24 cellular contexts compared by ENCODE assay signal in the genomic region with DNA sequence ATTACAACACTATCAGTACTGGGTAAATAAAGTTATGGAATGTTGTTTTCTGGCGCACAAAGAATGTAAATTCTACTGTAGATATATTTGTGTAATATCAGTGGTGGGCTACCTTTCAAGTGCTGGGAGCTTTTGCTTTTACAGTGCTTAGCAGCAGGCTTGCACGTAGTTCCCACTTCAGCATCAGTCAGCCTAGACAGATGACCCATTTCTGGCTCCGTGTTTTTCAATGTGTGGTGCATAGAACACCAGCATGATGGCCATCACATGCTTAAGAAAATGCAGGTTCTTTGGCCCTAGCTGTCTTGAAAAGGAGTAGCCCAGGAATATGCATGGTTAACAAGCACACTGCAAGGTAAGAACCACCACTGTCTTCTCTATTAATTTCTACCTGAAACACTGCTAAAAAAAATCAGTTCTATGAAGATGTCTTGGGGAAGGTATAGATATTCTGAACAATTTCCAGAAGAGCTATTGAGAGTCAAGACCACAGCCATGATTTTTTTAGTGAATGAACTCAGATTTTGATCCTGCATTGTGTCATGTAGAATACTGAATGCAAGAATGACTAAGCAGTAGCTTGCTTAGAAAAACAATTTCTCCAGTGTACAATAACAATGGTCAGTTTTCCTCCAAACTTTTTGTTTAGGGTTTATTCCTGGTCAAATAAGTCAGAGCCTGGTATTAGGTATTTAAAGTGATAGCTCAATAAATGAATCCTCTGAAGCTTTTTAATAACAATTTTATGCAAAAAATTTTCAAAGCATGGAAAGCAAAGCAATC.
DNase-seq lines count a peak whose midpoint lies in the region; ATAC-seq, FAIRE-seq and TF ChIP-seq lines count a peak whose summit lies in the region.
"Had no signal": no experiment of that assay in that cellular context is flagged by ENCODE, and none has a peak within 500 bp of the region (broad histone marks: within the 10 kb centered on the region; RNA-seq: fewer than 3 reads in every experiment).

No MANE protein-coding gene starts in this region.

- TF ChIP-seq POLR2A in endothelial cell of umbilical vein (IDR thresholded peaks at IDR 0.05; ENCODE audit: low read depth, low read length) = no peak

- peaks cover 3% of the 10 kb centered on the region for H3K27me3 Mint-ChIP-seq in osteocyte (ENCODE audit: unreplicated experiment)
- H3K27me3 Mint-ChIP-seq: dendritic cell treated with granulocyte-macrophage colony-stimulating factor and Interleukin-4, amounts not matched to agents 40 ng/mL and 50 ng/mL, for 4 days; memory B cell had no signal

- CTCF ChIA-PET in endothelial cell of umbilical vein (lab: Charles Lee) = interaction anchor here (0.8 to 5.4 kb wide), 10 partner anchors 11 to 270 kb away, joined by 4 to 64 read pairs (median 6); no protein-coding TSS in a partner anchor

- H2AFZ ChIP-seq in endothelial cell of umbilical vein (ENCODE audit: low read depth, low read length) = peak overlapping the region; percentile 87

- FAIRE-seq in endothelial cell of umbilical vein (lab: Jason Lieb, UNC) = peak; percentile 85

- dilution Hi-C loops in endothelial cell of umbilical vein (cut with MboI; ENCODE audit: extremely low pct_ligation_motif_present, low sequenced_read_pairs) = no loop called here

- ATAC-seq in GM19328 (IDR thresholded peaks at IDR 0.05; ENCODE audit: unreplicated experiment) = no peak
- ATAC-seq: natural killer cell, upper lobe of right lung had no signal

- H3K9me3 ChIP-seq in endothelial cell of umbilical vein (replicated peaks; ENCODE audit: control insufficient read depth, insufficient read depth, low read length) = no peaks in the 10 kb centered on the region
- H3K9me3 ChIP-seq: heart right ventricle, upper lobe of right lung had no signal

- no peaks in the 10 kb centered on the region for H3K9me1 ChIP-seq in endothelial cell of umbilical vein (replicated peaks; ENCODE audit: control insufficient read depth, extremely low read depth, insufficient read depth, low read length)

- peaks cover 17% of the 10 kb centered on the region for H3K4me1 ChIP-seq in endothelial cell of umbilical vein (ENCODE audit: control insufficient read depth, extremely low read depth, insufficient read depth, low read length)
- H3K4me1 ChIP-seq: upper lobe of right lung had no signal

- H3K79me2 ChIP-seq in endothelial cell of umbilical vein (ENCODE audit: control insufficient read depth, insufficient read depth, low read length) = no peaks in the 10 kb centered on the region

- H3K27me3 ChIP-seq in endothelial cell of umbilical vein (ENCODE audit: control insufficient read depth in 2 of 2, insufficient read depth in 2 of 2, low read length in 2 of 2) = no peaks in the 10 kb centered on the region
- H3K27me3 ChIP-seq: heart right ventricle, upper lobe of right lung had no signal

- H3K9me3 Mint-ChIP-seq in osteocyte (ENCODE audit: unreplicated experiment) = peaks cover 2% of the 10 kb centered on the region
- H3K9me3 Mint-ChIP-seq: dendritic cell treated with granulocyte-macrophage colony-stimulating factor and Interleukin-4, amounts not matched to agents 40 ng/mL and 50 ng/mL, for 4 days had no signal

- peak; percentile 22 for DNase-seq in AG08395 (ENCODE audit: low spot score)
- DNase-seq in LHCN-M2 (ENCODE audit: low read depth) = peak; percentile 65
- DNase-seq in endothelial cell of umbilical vein (ENCODE audit: low read depth, low spot score) = peak; percentile 83
- no peak for DNase-seq in osteocyte (ENCODE audit: extremely low spot score, unreplicated experiment)
- no peak for DNase-seq in MV-4-11 (lab: John Stamatoyannopoulos, UW)
- no peak for DNase-seq in inferior parietal cortex (ENCODE audit: extremely low spot score)
- DNase-seq in NCI-H2029 treated with DMSO at 0.1 percent for 48 hours (lab: John Stamatoyannopoulos, UW) = no peak
- DNase-seq: activated CD4-positive, CD25-positive, alpha-beta regulatory T cell treated with anti-CD3 and anti-CD28 coated beads, Interleukin-2, amount 50 U/mL, for 72 hours; CD4-positive, alpha-beta memory T cell; DMS79 treated with DMSO at 0.1 percent for 48 hours; heart right ventricle; immature natural killer cell; natural killer cell; NCI-H1436; NCI-H2171 treated with DMSO at 0.1 percent for 48 hours; NCI-H748 treated with DMSO at 0.1 percent for 48 hours; OCI-M1; posterior cingulate gyrus; T-helper 9 cell; upper lobe of right lung had no signal

- no peaks in the 10 kb centered on the region for H4K20me1 ChIP-seq in endothelial cell of umbilical vein (replicated peaks; ENCODE audit: control insufficient read depth, extremely low read depth, insufficient read depth, low read length)

- no TSS peak for BruUV-seq in endothelial cell of umbilical vein (replicated peaks; lab: Mats Ljungman, UMichigan)

- TF ChIP-seq CTCF in endothelial cell of umbilical vein (IDR thresholded peaks at IDR 0.05; ENCODE audit: extremely low read depth in 1 of 2, insufficient read depth in 1 of 2, low read depth in 1 of 2, low read length in 2 of 2) (no peak), osteocyte (IDR thresholded peaks at IDR 0.05) (no peak)

- peak overlapping the region in 1 of 3 experiments; percentile 18 for H3K4me3 ChIP-seq in endothelial cell of umbilical vein (replicated peaks in 1 of 3; ENCODE audit: insufficient read depth in 1 of 3, low read depth in 1 of 3, low read length in 3 of 3)
- H3K4me3 ChIP-seq: heart right ventricle, upper lobe of right lung had no signal

- H3K27ac ChIP-seq in endothelial cell of umbilical vein (ENCODE audit: insufficient read depth, low read depth, low read length) = peak overlapping the region; percentile 94
- H3K27ac ChIP-seq: epithelial cell of prostate, upper lobe of right lung had no signal

- peak overlapping the region; percentile 19 for H3K27ac Mint-ChIP-seq in osteocyte (ENCODE audit: unreplicated experiment)
- H3K27ac Mint-ChIP-seq: CD4-positive, alpha-beta memory T cell; dendritic cell treated with granulocyte-macrophage colony-stimulating factor and Interleukin-4, amounts not matched to agents 40 ng/mL and 50 ng/mL, for 4 days; immature natural killer cell; memory B cell; natural killer cell had no signal

- no peaks in the 10 kb centered on the region for H3K36me3 Mint-ChIP-seq in osteocyte (ENCODE audit: unreplicated experiment)
- H3K36me3 Mint-ChIP-seq: CD4-positive, alpha-beta memory T cell; immature natural killer cell; memory B cell; natural killer cell had no signal

- peak overlapping the region; percentile 90 for H3K4me2 ChIP-seq in endothelial cell of umbilical vein (ENCODE audit: insufficient read depth, low read length)

- POLR2A ChIA-PET in endothelial cell of umbilical vein (lab: Charles Lee) = no interaction called here

- H3K9ac ChIP-seq in endothelial cell of umbilical vein (replicated peaks; ENCODE audit: extremely low read depth, insufficient read depth, low read length) = peak overlapping the region; percentile 65

- peaks cover 10% of the 10 kb centered on the region for H3K4me1 Mint-ChIP-seq in osteocyte (ENCODE audit: unreplicated experiment)
- H3K4me1 Mint-ChIP-seq: CD4-positive, alpha-beta memory T cell; immature natural killer cell; memory B cell; natural killer cell had no signal

- no peaks in the 10 kb centered on the region for H3K36me3 ChIP-seq in endothelial cell of umbilical vein (ENCODE audit: control insufficient read depth in 2 of 2, extremely low read depth in 1 of 2, insufficient read depth in 2 of 2, low read length in 2 of 2)
- H3K36me3 ChIP-seq: heart right ventricle, upper lobe of right lung had no signal

- no peak overlapping the region for H3K4me3 Mint-ChIP-seq in osteocyte (ENCODE audit: unreplicated experiment)
- H3K4me3 Mint-ChIP-seq: CD4-positive, alpha-beta memory T cell; dendritic cell treated with granulocyte-macrophage colony-stimulating factor and Interleukin-4, amounts not matched to agents 40 ng/mL and 50 ng/mL, for 4 days; immature natural killer cell; memory B cell; natural killer cell had no signal

- intact Hi-C loops in endothelial cell of umbilical vein (cut with micrococcal nuclease) = loop anchor here (1.0 to 2.0 kb wide), 2 partner anchors 14 to 36 kb away; no protein-coding TSS in a partner anchor

TF ChIP-seq in endothelial cell of umbilical vein, 7 proteins besides CTCF, POLR2A, EP300 and RAD21:
- TF ChIP-seq MAX (IDR thresholded peaks at IDR 0.05; ENCODE audit: insufficient read depth, insufficient read length) = no peak
- peak; percentile 46 for TF ChIP-seq FOS (IDR thresholded peaks at IDR 0.05; ENCODE audit: borderline replicate concordance, insufficient read depth, low read length)
- no peak for TF ChIP-seq POLR2AphosphoS5 (IDR thresholded peaks at IDR 0.05; ENCODE audit: insufficient read depth, low read depth, low read length)
- TF ChIP-seq JUN (IDR thresholded peaks at IDR 0.05; ENCODE audit: borderline replicate concordance, insufficient read depth, insufficient read length, low read depth) = peak; percentile 21
- TF ChIP-seq MYC (IDR thresholded peaks at IDR 0.05; ENCODE audit: low read depth, low read length) = no peak
- TF ChIP-seq GATA2 (IDR thresholded peaks at IDR 0.05; ENCODE audit: insufficient read depth, insufficient read length, low read depth, low read length) = no peak
- TF ChIP-seq EZH2 (IDR thresholded peaks at IDR 0.05; ENCODE audit: borderline replicate concordance, low read depth, low read length, severe bottlenecking) = no peak
TF ChIP-seq in endothelial cell of umbilical vein: peak in this region for 2.

Comparison
In these comparisons a context has a peak if more than half of its experiments do, and no peak if none do; other contexts are left out.
1. DNase-seq: peak in AG08395 (single experiment), LHCN-M2 (single experiment) and endothelial cell of umbilical vein (single experiment); none in osteocyte (single experiment), MV-4-11 (single experiment), inferior parietal cortex (single experiment) and NCI-H2029 treated with DMSO at 0.1 percent for 48 hours (single experiment).